ENCODE assay signal across 19 cellular contexts in the genomic region with DNA sequence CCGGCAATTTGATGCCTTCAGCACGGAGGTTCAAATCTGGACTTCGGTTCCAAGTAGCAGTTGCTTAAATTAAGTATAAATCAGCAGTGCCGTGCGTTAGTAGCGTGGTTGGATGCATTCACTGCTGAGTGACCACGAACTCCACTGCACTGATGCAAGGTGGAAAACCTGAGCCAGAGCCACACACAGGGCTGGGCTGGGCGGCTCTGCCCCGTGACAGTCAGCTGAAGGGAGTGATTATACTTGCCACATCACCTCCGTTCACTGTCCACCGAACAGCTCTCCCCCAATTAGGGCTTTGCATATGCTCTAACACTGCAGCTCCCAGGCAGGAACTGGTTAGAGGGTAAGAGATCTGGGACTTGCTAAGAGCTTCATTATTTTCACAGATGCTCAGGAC. TPM values are rescaled to one million over a fixed set of nuclear protein-coding genes. Genes with fewer than 3 reads are reported as not detected.
DNase-seq lines count a peak whose midpoint lies in the region; ATAC-seq and TF ChIP-seq lines count a peak whose summit lies in the region.
"Had no signal": no experiment of that assay in that cellular context is flagged by ENCODE, and none has a peak within 500 bp of the region (broad histone marks: within the 10 kb centered on the region; RNA-seq: fewer than 3 reads in every experiment).

No MANE protein-coding gene starts in this region.

- peak overlapping the region; percentile 81 for H3K27ac ChIP-seq in VCaP
- H3K27ac ChIP-seq: A549 had no signal

- ATAC-seq in sciatic nerve (no peak), HG03108 (IDR thresholded peaks at IDR 0.05; ENCODE audit: unreplicated experiment) (no peak)
- no peak for ATAC-seq in activated CD8-positive, alpha-beta T cell treated with anti-CD3 and anti-CD28 coated beads for 36 hours
- ATAC-seq: A549, K562 had no signal

- no peaks in the 10 kb centered on the region for H3K4me1 Mint-ChIP-seq in activated CD8-positive, alpha-beta T cell treated with anti-CD3 and anti-CD28 coated beads for 36 hours (ENCODE audit: low read depth)
- H3K4me1 Mint-ChIP-seq: CD4-positive, alpha-beta memory T cell had no signal

- H3K27me3 Mint-ChIP-seq in activated CD8-positive, alpha-beta T cell treated with anti-CD3 and anti-CD28 coated beads for 36 hours, result no peaks in the 10 kb centered on the region
- H3K27me3 Mint-ChIP-seq: CD4-positive, alpha-beta memory T cell had no signal

- peaks cover 8% of the 10 kb centered on the region for H3K36me3 Mint-ChIP-seq in activated CD8-positive, alpha-beta T cell treated with anti-CD3 and anti-CD28 coated beads for 36 hours (ENCODE audit: low read depth)

- intact Hi-C loops in cardiac septum (cut with DNase I), result no loop called here
- intact Hi-C loops in sciatic nerve (cut with DNase I), result no loop called here
- intact Hi-C loops in activated CD8-positive, alpha-beta T cell treated with anti-CD3 and anti-CD28 coated beads for 36 hours (cut with micrococcal nuclease), result no loop called here

- no peaks in the 10 kb centered on the region for H3K9me3 Mint-ChIP-seq in activated CD8-positive, alpha-beta T cell treated with anti-CD3 and anti-CD28 coated beads for 36 hours
- H3K9me3 Mint-ChIP-seq: CD4-positive, alpha-beta memory T cell had no signal

- DNase-seq in cardiac septum (ENCODE audit: low spot score) (peak; percentile 76), kidney tubule cell (ENCODE audit: low spot score) (peak; percentile 21), sciatic nerve (ENCODE audit: low spot score) (peak; percentile 32), epidermal melanocyte (ENCODE audit: insufficient read length, low spot score) (no peak)
- no peak for DNase-seq in activated CD8-positive, alpha-beta T cell treated with anti-CD3 and anti-CD28 coated beads for 36 hours
- DNase-seq in activated CD4-positive, alpha-beta T cell treated with anti-CD3 and anti-CD28 coated beads for 1 hour, result no peak
- DNase-seq: CD4-positive, alpha-beta memory T cell; EL; MV-4-11; NCI-H1694 treated with DMSO at 0.1 percent for 48 hours; NCI-H2227 treated with DMSO at 0.1 percent for 48 hours; NCI-H510A treated with DMSO at 0.1 percent for 48 hours; NCI-H774; OCI-M1; SHP77 treated with DMSO at 0.1 percent for 48 hours had no signal

- CTCF ChIA-PET in activated CD8-positive, alpha-beta T cell treated with anti-CD3 and anti-CD28 coated beads for 36 hours (lab: Charles Lee), result no interaction called here

- POLR2A ChIA-PET in activated CD8-positive, alpha-beta T cell treated with anti-CD3 and anti-CD28 coated beads for 36 hours (lab: Charles Lee), result no interaction called here

- no peak overlapping the region for H3K27ac Mint-ChIP-seq in activated CD8-positive, alpha-beta T cell treated with anti-CD3 and anti-CD28 coated beads for 36 hours
- H3K27ac Mint-ChIP-seq: CD4-positive, alpha-beta memory T cell had no signal

- no peak overlapping the region for H3K4me3 Mint-ChIP-seq in activated CD8-positive, alpha-beta T cell treated with anti-CD3 and anti-CD28 coated beads for 36 hours
- H3K4me3 Mint-ChIP-seq: CD4-positive, alpha-beta memory T cell had no signal

- no peak for TF ChIP-seq CTCF in VCaP (conservative IDR thresholded peaks at IDR 0.05)
- TF ChIP-seq CTCF in activated CD8-positive, alpha-beta T cell treated with anti-CD3 and anti-CD28 coated beads for 36 hours (IDR thresholded peaks at IDR 0.05), result no peak

RNA-seq across cellular contexts. Expression of gene PPP1R3G, which starts 22.2 kb away (rescaled TPM):
- 7.7 TPM for total RNA-seq in cardiac septum
- total RNA-seq in sciatic nerve, result 1.7 TPM
- under 1 TPM; 0.14 to 0.16 TPM for total RNA-seq in activated CD8-positive, alpha-beta T cell treated with anti-CD3 and anti-CD28 coated beads for 36 hours
- total RNA-seq: CD4-positive, alpha-beta memory T cell had no signal

Comparison
In these comparisons a context has a peak if more than half of its experiments do, and no peak if none do; other contexts are left out.
1. DNase-seq: peak in cardiac septum (single experiment), kidney tubule cell (single experiment) and sciatic nerve (single experiment); none in activated CD8-positive, alpha-beta T cell treated with anti-CD3 and anti-CD28 coated beads for 36 hours (single experiment), epidermal melanocyte (single experiment) and activated CD4-positive, alpha-beta T cell treated with anti-CD3 and anti-CD28 coated beads for 1 hour (single experiment).